ENCODE assay signal across 18 cellular contexts in genomic region chrX:47610506-47610905, GRCh38. TPM values are rescaled to one million over a fixed set of nuclear protein-coding genes. Genes with fewer than 3 reads are reported as not detected.
DNase-seq lines count a peak whose midpoint lies in the region; ATAC-seq, FAIRE-seq and TF ChIP-seq lines count a peak whose summit lies in the region.
"Had no signal": no experiment of that assay in that cellular context is flagged by ENCODE, and none has a peak within 500 bp of the region (broad histone marks: within the 10 kb centered on the region; RNA-seq: fewer than 3 reads in every experiment).

No MANE protein-coding gene starts in this region.

- no peaks in the 10 kb centered on the region for H3K36me3 ChIP-seq in bronchial epithelial cell (ENCODE audit: control insufficient read depth, insufficient read depth, low read length)

- H3K4me3 ChIP-seq in bronchial epithelial cell (ENCODE audit: low read depth, low read length): no peak overlapping the region
- H3K4me3 ChIP-seq: GM12878, GM23248 had no signal

- no peaks in the 10 kb centered on the region for H3K27me3 ChIP-seq in bronchial epithelial cell (ENCODE audit: control insufficient read depth, insufficient read depth, low read length)

- ATAC-seq in esophagus mucosa (peak; percentile 37), HG03432 (IDR thresholded peaks at IDR 0.05; ENCODE audit: unreplicated experiment) (no peak)
- ATAC-seq: CD8-positive, alpha-beta T cell; GM12878 had no signal

- peak; percentile 5 for DNase-seq in bronchial epithelial cell (ENCODE audit: low read depth)
- DNase-seq in renal cortical epithelial cell (ENCODE audit: low read depth): peak; percentile 7
- no peak for DNase-seq in NCI-H1930 (lab: John Stamatoyannopoulos, UW)
- DNase-seq in stimulated activated CD4-positive, alpha-beta T cell treated with anti-CD3 and anti-CD28 coated beads, Interleukin-15, amount 100 ng/mL, for 24 hours: no peak
- DNase-seq: C1 segment of cervical spinal cord; Caco-2; CD4-positive, CD25-positive, alpha-beta regulatory T cell; DMS153; DND-41; GM23248; H7; HCEC 1CT had no signal

- FAIRE-seq in bronchial epithelial cell (lab: Jason Lieb, UNC): no peak
- FAIRE-seq: G401.6, GM12878, H1 had no signal

- TF ChIP-seq CTCF in bronchial epithelial cell (IDR thresholded peaks at IDR 0.05; ENCODE audit: insufficient read depth, low read length, severe bottlenecking): no peak

RNA-seq across cellular contexts. Expression of gene SYN1, which starts 9.2 kb away (rescaled TPM):
- total RNA-seq in bronchial epithelial cell (0.26 TPM in 1 of 2 replicates, not detected in the other), esophagus mucosa (0.16 TPM), renal cortical epithelial cell (0.05 and 0.17 TPM in 2 replicates)
- total RNA-seq: Caco-2; CD4-positive, CD25-positive, alpha-beta regulatory T cell; GM23248 had no signal

RNA-seq across cellular contexts. Expression of gene CFP, which starts 19.2 kb away (rescaled TPM):
- total RNA-seq in bronchial epithelial cell: under 0.01 and 0.26 TPM in 2 replicates
- total RNA-seq in esophagus mucosa: 0.48 TPM
- total RNA-seq in renal cortical epithelial cell: 0.05 TPM in 1 of 2 replicates, not detected in the other
- total RNA-seq: GM23248 had no signal

RNA-seq across cellular contexts. Expression of gene TIMP1, which starts 28.3 kb away (rescaled TPM):
- 32.0 and 57.1 TPM in 2 replicates for total RNA-seq in bronchial epithelial cell
- 51.4 TPM for total RNA-seq in esophagus mucosa
- 41.0 and 123 TPM in 2 replicates for total RNA-seq in renal cortical epithelial cell

RNA-seq across cellular contexts. Expression of gene ELK1, which starts 39.9 kb away (rescaled TPM):
- total RNA-seq in bronchial epithelial cell: 8.4 and 9.5 TPM in 2 replicates
- total RNA-seq in esophagus mucosa: 17.5 TPM
- 13.5 and 16.4 TPM in 2 replicates for total RNA-seq in renal cortical epithelial cell

RNA-seq across cellular contexts. Expression of gene UXT, which starts 48.5 kb away (rescaled TPM):
- total RNA-seq in bronchial epithelial cell (109 and 144 TPM in 2 replicates), esophagus mucosa (67.5 TPM), renal cortical epithelial cell (62.6 and 106 TPM in 2 replicates)

Comparison
In these comparisons a context has a peak if more than half of its experiments do, and no peak if none do; other contexts are left out.
1. DNase-seq: peak in bronchial epithelial cell (single experiment) and renal cortical epithelial cell (single experiment); none in NCI-H1930 (0 of 2) and stimulated activated CD4-positive, alpha-beta T cell treated with anti-CD3 and anti-CD28 coated beads, Interleukin-15, amount 100 ng/mL, for 24 hours (single experiment).